Comparison of ENCODE assay signal across 14 cellular contexts in genomic region chr7:120110169-120110568, GRCh38.
"Had no signal": no experiment of that assay in that cellular context is flagged by ENCODE, and none has a peak within 500 bp of the region (broad histone marks: within the 10 kb centered on the region; RNA-seq: fewer than 3 reads in every experiment).

No MANE protein-coding gene starts in this region.

- H3K4me1 ChIP-seq: right atrium auricular region, vagina had no signal

- H3K9me3 ChIP-seq: vagina had no signal

- ATAC-seq: activated CD8-positive, alpha-beta T cell treated with anti-CD3 and anti-CD28 coated beads, Interleukin-2, amount 10 ng/mL, durations not matched to agents 7 days and 5 days; mucosa of descending colon; natural killer cell had no signal

- H3K4me3 ChIP-seq: mucosa of descending colon, right atrium auricular region, skin epidermis, vagina had no signal

- H3K27me3 ChIP-seq: right atrium auricular region, vagina had no signal

- H3K36me3 ChIP-seq: right atrium auricular region, vagina, WERI-Rb-1 had no signal

- DNase-seq: activated CD4-positive, alpha-beta T cell treated with anti-CD3 and anti-CD28 coated beads for 4 hours; activated CD8-positive, alpha-beta memory T cell treated with anti-CD3 and anti-CD28 coated beads, Interleukin-2, amount 50 U/mL, for 48 hours; activated CD8-positive, alpha-beta T cell treated with anti-CD3 and anti-CD28 coated beads, Interleukin-2, amount 10 ng/mL, durations not matched to agents 7 days and 5 days; activated naive CD4-positive, alpha-beta T cell treated with anti-CD3 and anti-CD28 coated beads for 36 hours; central memory CD4-positive, alpha-beta T cell; effector memory CD4-positive, alpha-beta T cell; hippocampal formation; mucosa of descending colon; natural killer cell; nucleus accumbens; WERI-Rb-1 had no signal

- H3K27ac ChIP-seq: right atrium auricular region, skin epidermis, vagina, WERI-Rb-1 had no signal
